Comparison of ENCODE assay signal across 8 cellular contexts in genomic region chr4:118968006-118968405, GRCh38.
A peak's percentile ranks its signal among the peaks of the same experiment; 100 is the strongest.
DNase-seq lines count a peak whose midpoint lies in the region; ATAC-seq and TF ChIP-seq lines count a peak whose summit lies in the region.

No MANE protein-coding gene starts in this region.

- ATAC-seq in HG02678 (IDR thresholded peaks at IDR 0.05; ENCODE audit: unreplicated experiment) (peak; percentile 100), left lung (peak; percentile 93), thoracic aorta (ENCODE audit: insufficient number of reproducible peaks, low FRiP score, low read depth) (peak; percentile 68)

- no peak for TF ChIP-seq POLR2A in NB4 (IDR thresholded peaks at IDR 0.05; ENCODE audit: extremely low read depth, insufficient read length)

- DNase-seq in NCI-H2107 (lab: John Stamatoyannopoulos, UW) (peak; percentile 1), NCI-H2107 treated with DMSO at 0.1 percent for 48 hours (lab: John Stamatoyannopoulos, UW; ENCODE audit: unreplicated experiment) (no peak), NB4 (ENCODE audit: low read depth) (peak; percentile 93), cardiac fibroblast (ENCODE audit: low read depth in 2 of 2) (peak; percentile 82 to 95), left lung (peak in 1 of 2 donors; percentile 71), thoracic aorta (ENCODE audit: low spot score) (no peak), A673 (ENCODE audit: low spot score) (no peak)

- H3K4me1 ChIP-seq in left lung (peaks cover 11 to 18% of the 10 kb centered on the region in 2 donors), thoracic aorta (ENCODE audit: control insufficient read depth in 1 of 2, low read depth in 2 of 2) (peaks cover 52 to 96% of the 10 kb centered on the region in 2 donors), A673 (ENCODE audit: insufficient read depth, low read length, poor library complexity, severe bottlenecking) (no peaks in the 10 kb centered on the region)

- peak overlapping the region; percentile 67 for H3K27ac ChIP-seq in left lung
- peak overlapping the region; percentile 84 to 87 for H3K27ac ChIP-seq in thoracic aorta
- H3K27ac ChIP-seq in A673 (ENCODE audit: low read depth, low read length, poor library complexity, severe bottlenecking), result no peak overlapping the region

- peak overlapping the region; percentile 4 for H3K4me3 ChIP-seq in NB4 (ENCODE audit: low read depth, low read length)
- H3K4me3 ChIP-seq in cardiac fibroblast (replicated peaks in 1 of 2; ENCODE audit: low read depth in 2 of 2, low read length in 2 of 2), result no peak overlapping the region
- H3K4me3 ChIP-seq in left lung, result no peak overlapping the region
- H3K4me3 ChIP-seq in thoracic aorta, result peak overlapping the region; percentile 26
- no peak overlapping the region for H3K4me3 ChIP-seq in A673 (ENCODE audit: low read depth, low read length, poor library complexity, severe bottlenecking)

- no TSS peak for BruUV-seq in A673 (replicated peaks; lab: Mats Ljungman, UMichigan)

- H3K9me3 ChIP-seq in left lung (no peaks in the 10 kb centered on the region), thoracic aorta (no peaks in the 10 kb centered on the region), A673 (ENCODE audit: low read depth, low read length, poor library complexity, severe bottlenecking) (no peaks in the 10 kb centered on the region)

- intact Hi-C loops in left lung (cut with DNase I) (no loop called here), A673 (cut with micrococcal nuclease; ENCODE audit: unreplicated experiment) (loop anchor here (2.0 to 10.0 kb wide), 2 partner anchors 227 to 303 kb away; no protein-coding TSS in a partner anchor)

- no peak for TF ChIP-seq CTCF in NB4 (IDR thresholded peaks at IDR 0.05; ENCODE audit: low read depth, low read length)
- TF ChIP-seq CTCF in cardiac fibroblast (IDR thresholded peaks at IDR 0.05; ENCODE audit: low read depth, low read length), result no peak
- no peak for TF ChIP-seq CTCF in left lung (IDR thresholded peaks at IDR 0.05)
- TF ChIP-seq CTCF in thoracic aorta (IDR thresholded peaks at IDR 0.05), result no peak
- no peak for TF ChIP-seq CTCF in A673 (conservative IDR thresholded peaks at IDR 0.05; ENCODE audit: low read depth, low read length)

- CTCF ChIA-PET in A673 (lab: Charles Lee), result no interaction called here

- POLR2A ChIA-PET in A673 (lab: Charles Lee; ENCODE audit: low non-redundant PET), result interaction anchor here (0.7 kb wide), 2 partner anchors 811 to 1558 kb away, joined by 3 to 4 read pairs; no protein-coding TSS in a partner anchor

- H3K36me3 ChIP-seq in left lung (no peaks in the 10 kb centered on the region), thoracic aorta (no peaks in the 10 kb centered on the region), A673 (ENCODE audit: insufficient read depth, low read length, poor library complexity, severe bottlenecking) (no peaks in the 10 kb centered on the region)

- no peaks in the 10 kb centered on the region for H3K27me3 ChIP-seq in left lung
- no peaks in the 10 kb centered on the region for H3K27me3 ChIP-seq in thoracic aorta (replicated peaks; ENCODE audit: insufficient read depth)
- H3K27me3 ChIP-seq in A673 (replicated peaks; ENCODE audit: insufficient read depth, low read depth, low read length, poor library complexity), result no peaks in the 10 kb centered on the region

Comparison
In these comparisons a context has a peak if more than half of its experiments do, and no peak if none do; other contexts are left out.
1. DNase-seq: peak in NCI-H2107 (single experiment), NB4 (single experiment) and cardiac fibroblast (2 of 2); none in NCI-H2107 treated with DMSO at 0.1 percent for 48 hours (single experiment), thoracic aorta (single experiment) and A673 (single experiment).
2. H3K4me3 ChIP-seq: peak in NB4 (single experiment) and thoracic aorta (single experiment); none in cardiac fibroblast (0 of 2), left lung (0 of 2) and A673 (single experiment).
3. Peak in every context shown above with its lines, with median percentiles within 50 percentile points of each other: ATAC-seq.